27 cellular contexts compared by ENCODE assay signal in genomic region chr1:243465738-243466137, GRCh38.
A peak's percentile ranks its signal among the peaks of the same experiment; 100 is the strongest.
DNase-seq lines count a peak whose midpoint lies in the region; ATAC-seq and TF ChIP-seq lines count a peak whose summit lies in the region.
"Had no signal": no experiment of that assay in that cellular context is flagged by ENCODE, and none has a peak within 500 bp of the region (broad histone marks: within the 10 kb centered on the region; RNA-seq: fewer than 3 reads in every experiment).

No MANE protein-coding gene starts in this region.

- ATAC-seq in HG03439 (IDR thresholded peaks at IDR 0.05; ENCODE audit: unreplicated experiment) (peak; percentile 43), foreskin keratinocyte (peak; percentile 44)

- no peaks in the 10 kb centered on the region for H4K20me1 ChIP-seq in mammary epithelial cell (ENCODE audit: insufficient read depth, low read length)
- H4K20me1 ChIP-seq: BLaER1 treated with 17β-estradiol and CSF1 and Interleukin-3, amounts not matched to agents 10 nM and 100 nM had no signal

- H3K4me3 ChIP-seq in mammary epithelial cell (replicated peaks in 1 of 3; ENCODE audit: insufficient read depth in 1 of 3, low read depth in 2 of 3, low read length in 3 of 3) (no peak overlapping the region), breast epithelium (no peak overlapping the region)
- H3K4me3 ChIP-seq: BLaER1 treated with 17β-estradiol and CSF1 and Interleukin-3, amounts not matched to agents 10 nM and 100 nM; GM23248; MG63 had no signal

- no peaks in the 10 kb centered on the region for H3K9me3 ChIP-seq in mammary epithelial cell (replicated peaks; ENCODE audit: insufficient read depth, low read length)
- H3K9me3 ChIP-seq in breast epithelium, result no peaks in the 10 kb centered on the region
- H3K9me3 ChIP-seq: BLaER1 treated with 17β-estradiol and CSF1 and Interleukin-3, amounts not matched to agents 10 nM and 100 nM; Caco-2; MG63 had no signal

- WGBS in mammary epithelial cell (ENCODE audit: low coverage, missing lambda C conversion rate), result 64% methylated on average over 5 of the region's 5 CpGs

- no TSS peak for BruUV-seq in mammary epithelial cell (replicated peaks; lab: Mats Ljungman, UMichigan)

- H3K9ac ChIP-seq in mammary epithelial cell (ENCODE audit: insufficient read depth, low read length), result no peak overlapping the region
- H3K9ac ChIP-seq: BLaER1 treated with 17β-estradiol and CSF1 and Interleukin-3, amounts not matched to agents 10 nM and 100 nM; GM23248 had no signal

- DNase-seq in mammary epithelial cell (peak; percentile 12), breast epithelium (ENCODE audit: low spot score in 2 of 2) (no peak), foreskin keratinocyte (no peak), NCI-H2029 treated with DMSO at 0.1 percent for 48 hours (lab: John Stamatoyannopoulos, UW) (no peak), NCI-H1694 (lab: John Stamatoyannopoulos, UW) (no peak), NK-92 (lab: John Stamatoyannopoulos, UW; ENCODE audit: unreplicated experiment) (no peak), NCI-H146 (lab: John Stamatoyannopoulos, UW) (no peak)
- DNase-seq: 8988T; Caco-2; CD4-positive, alpha-beta memory T cell; DMS 273 treated with DMSO at 0.1 percent for 48 hours; DMS79 treated with DMSO at 0.1 percent for 48 hours; GM23248; HFFc6; Karpas-422; MG63; NCI-H1417; NCI-H1930; NCI-H2227 treated with DMSO at 0.1 percent for 48 hours; NCI-H510A; NCI-H774; PC-3; RPMI8226; SHP77; T-helper 2 cell had no signal

- no peak for TF ChIP-seq POLR2A in breast epithelium (IDR thresholded peaks at IDR 0.05)

- CTCF ChIA-PET in mammary epithelial cell (lab: Charles Lee; ENCODE audit: low non-redundant PET), result no interaction called here

- H3K36me3 ChIP-seq in mammary epithelial cell (ENCODE audit: insufficient read depth, low read length), result no peaks in the 10 kb centered on the region
- no peaks in the 10 kb centered on the region for H3K36me3 ChIP-seq in breast epithelium
- H3K36me3 ChIP-seq: MG63 had no signal

- no peak overlapping the region for H3K4me2 ChIP-seq in mammary epithelial cell (ENCODE audit: insufficient read depth, low read depth, low read length)
- H3K4me2 ChIP-seq: BLaER1 treated with 17β-estradiol and CSF1 and Interleukin-3, amounts not matched to agents 10 nM and 100 nM had no signal

- H3K27ac ChIP-seq in mammary epithelial cell (ENCODE audit: insufficient read depth, low read depth, low read length), result no peak overlapping the region
- no peak overlapping the region for H3K27ac ChIP-seq in breast epithelium
- H3K27ac ChIP-seq in foreskin keratinocyte, result no peak overlapping the region
- H3K27ac ChIP-seq: BLaER1 treated with 17β-estradiol and CSF1 and Interleukin-3, amounts not matched to agents 10 nM and 100 nM; GM23248 had no signal

- H3K79me2 ChIP-seq in mammary epithelial cell (ENCODE audit: insufficient read depth, low read length), result no peaks in the 10 kb centered on the region

- intact Hi-C loops in mammary epithelial cell (cut with micrococcal nuclease) (no loop called here), breast epithelium (cut with DNase I; ENCODE audit: low total_unique reads) (no loop called here)

- in situ Hi-C loops in mammary epithelial cell (cut with MboI; ENCODE audit: low sequenced_read_pairs in 2 of 2), result no loop called here

- H3K27me3 ChIP-seq in mammary epithelial cell (ENCODE audit: insufficient read depth, low read length) (no peaks in the 10 kb centered on the region), breast epithelium (no peaks in the 10 kb centered on the region), foreskin keratinocyte (no peaks in the 10 kb centered on the region)
- H3K27me3 ChIP-seq: BLaER1 treated with 17β-estradiol and CSF1 and Interleukin-3, amounts not matched to agents 10 nM and 100 nM; MG63 had no signal

- TF ChIP-seq CTCF in mammary epithelial cell (conservative IDR thresholded peaks at IDR 0.05 in 1 of 2, IDR thresholded peaks at IDR 0.05 in 1 of 2; ENCODE audit: extremely low read depth in 1 of 2, insufficient read depth in 1 of 2, low read depth in 1 of 2, low read length in 2 of 2) (no peak), breast epithelium (IDR thresholded peaks at IDR 0.05) (no peak), foreskin keratinocyte (conservative IDR thresholded peaks at IDR 0.05) (no peak)

- dilution Hi-C loops in mammary epithelial cell (cut with HindIII; ENCODE audit: low sequenced_read_pairs), result no loop called here

- H2AFZ ChIP-seq in mammary epithelial cell (ENCODE audit: low read depth, low read length), result no peak overlapping the region
- H2AFZ ChIP-seq: GM23248 had no signal

- H3K4me1 ChIP-seq in mammary epithelial cell (ENCODE audit: insufficient read depth, low read length) (peaks cover 7% of the 10 kb centered on the region), breast epithelium (no peaks in the 10 kb centered on the region), foreskin keratinocyte (no peaks in the 10 kb centered on the region)
- H3K4me1 ChIP-seq: Caco-2 had no signal
